ENCODE assay signal across 9 cellular contexts in the genomic region with DNA sequence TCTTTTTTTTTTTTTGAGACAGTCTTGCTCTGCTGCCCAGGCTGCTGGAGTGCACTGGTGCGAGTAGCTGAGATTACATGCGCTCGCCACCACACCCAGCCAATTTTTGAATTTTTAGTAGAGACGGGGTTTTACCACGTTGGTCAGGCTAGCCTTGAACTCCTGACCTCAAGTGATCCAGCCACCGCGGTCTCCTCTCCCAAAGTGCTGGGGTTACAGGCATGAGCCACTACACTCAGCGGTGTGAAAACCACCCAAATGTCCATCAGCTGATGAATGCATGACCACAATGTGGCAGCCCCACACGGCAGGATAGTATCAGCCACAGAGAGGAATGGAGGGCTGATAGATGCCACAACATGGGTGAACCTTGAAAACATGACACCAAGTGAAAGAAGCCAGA. TPM values are rescaled to one million over a fixed set of nuclear protein-coding genes. Genes with fewer than 3 reads are reported as not detected.
DNase-seq lines count a peak whose midpoint lies in the region; ATAC-seq and TF ChIP-seq lines count a peak whose summit lies in the region.
"Had no signal": no experiment of that assay in that cellular context is flagged by ENCODE, and none has a peak within 500 bp of the region (broad histone marks: within the 10 kb centered on the region; RNA-seq: fewer than 3 reads in every experiment).

No MANE protein-coding gene starts in this region.

- H3K36me3 Mint-ChIP-seq in activated CD8-positive, alpha-beta memory T cell treated with anti-CD3 and anti-CD28 coated beads, Interleukin-2, amount 10 ng/mL, durations not matched to agents 7 days and 5 days, result peaks cover 19% of the 10 kb centered on the region

- in situ Hi-C loops in brain microvascular endothelial cell (cut with HindIII; ENCODE audit: low pct_ligation_motif_present, low sequenced_read_pairs), result no loop called here

- H3K4me3 ChIP-seq in brain microvascular endothelial cell (ENCODE audit: low read depth, low read length), result no peak overlapping the region

- H3K27ac ChIP-seq in brain microvascular endothelial cell, result no peak overlapping the region

- H3K27ac Mint-ChIP-seq in activated CD8-positive, alpha-beta memory T cell treated with anti-CD3 and anti-CD28 coated beads, Interleukin-2, amount 10 ng/mL, durations not matched to agents 7 days and 5 days, result peak overlapping the region; percentile 73

- H3K4me3 Mint-ChIP-seq in activated CD8-positive, alpha-beta memory T cell treated with anti-CD3 and anti-CD28 coated beads, Interleukin-2, amount 10 ng/mL, durations not matched to agents 7 days and 5 days, result peak overlapping the region; percentile 85

- H3K9me3 Mint-ChIP-seq in activated CD8-positive, alpha-beta memory T cell treated with anti-CD3 and anti-CD28 coated beads, Interleukin-2, amount 10 ng/mL, durations not matched to agents 7 days and 5 days (ENCODE audit: low read depth), result no peaks in the 10 kb centered on the region

- peak; percentile 59 for DNase-seq in activated CD4-positive, alpha-beta T cell treated with anti-CD3 and anti-CD28 coated beads for 48 hours
- DNase-seq in activated CD4-positive, alpha-beta T cell treated with anti-CD3 and anti-CD28 coated beads, Interleukin-2, amount 50 U/mL, for 1 hour, result no peak
- peak; percentile 86 for DNase-seq in activated CD8-positive, alpha-beta memory T cell treated with anti-CD3 and anti-CD28 coated beads, Interleukin-2, amount 10 ng/mL, durations not matched to agents 7 days and 5 days
- DNase-seq in stimulated activated CD8-positive, alpha-beta memory T cell treated with anti-CD3 and anti-CD28 coated beads, Interleukin-4, amount 100 ng/mL, for 24 hours (ENCODE audit: low read depth), result peak; percentile 28
- DNase-seq in DMS79 (lab: John Stamatoyannopoulos, UW), result no peak
- no peak for DNase-seq in brain microvascular endothelial cell
- DNase-seq in mucosa of gallbladder (ENCODE audit: low spot score), result no peak
- DNase-seq: NCI-H2107 had no signal

- H3K27me3 Mint-ChIP-seq in activated CD8-positive, alpha-beta memory T cell treated with anti-CD3 and anti-CD28 coated beads, Interleukin-2, amount 10 ng/mL, durations not matched to agents 7 days and 5 days, result no peaks in the 10 kb centered on the region

- peaks cover 30% of the 10 kb centered on the region for H3K4me1 Mint-ChIP-seq in activated CD8-positive, alpha-beta memory T cell treated with anti-CD3 and anti-CD28 coated beads, Interleukin-2, amount 10 ng/mL, durations not matched to agents 7 days and 5 days

- peak; percentile 41 for ATAC-seq in HG03108 (IDR thresholded peaks at IDR 0.05; ENCODE audit: unreplicated experiment)
- ATAC-seq in activated CD8-positive, alpha-beta memory T cell treated with anti-CD3 and anti-CD28 coated beads, Interleukin-2, amount 10 ng/mL, durations not matched to agents 7 days and 5 days, result peak; percentile 18

- H3K36me3 ChIP-seq in brain microvascular endothelial cell (replicated peaks), result no peaks in the 10 kb centered on the region

- no peaks in the 10 kb centered on the region for H3K27me3 ChIP-seq in brain microvascular endothelial cell (replicated peaks)

- CTCF ChIA-PET in activated CD8-positive, alpha-beta memory T cell treated with anti-CD3 and anti-CD28 coated beads, Interleukin-2, amount 10 ng/mL, durations not matched to agents 7 days and 5 days (lab: Charles Lee), result interaction anchor here (0.8 to 6.5 kb wide), 8 partner anchors 9 to 134 kb away, joined by 3 to 34 read pairs (median 7); partner anchors contain the start of gene HASPIN

- TF ChIP-seq CTCF in brain microvascular endothelial cell (IDR thresholded peaks at IDR 0.05; ENCODE audit: low read depth, low read length, missing control alignments), result no peak

RNA-seq across cellular contexts. Expression of gene P2RX5, which starts 2.1 kb away (rescaled TPM):
- 10 to 100 TPM; 18.1 to 24.6 TPM for total RNA-seq in activated CD8-positive, alpha-beta memory T cell treated with anti-CD3 and anti-CD28 coated beads, Interleukin-2, amount 10 ng/mL, durations not matched to agents 7 days and 5 days
- 2.0 TPM for total RNA-seq in mucosa of gallbladder

RNA-seq across cellular contexts. Expression of gene EMC6, which starts 25.2 kb away (rescaled TPM):
- 10 to 100 TPM; 43.7 to 57.0 TPM for total RNA-seq in activated CD8-positive, alpha-beta memory T cell treated with anti-CD3 and anti-CD28 coated beads, Interleukin-2, amount 10 ng/mL, durations not matched to agents 7 days and 5 days
- 35.7 TPM for total RNA-seq in mucosa of gallbladder

RNA-seq across cellular contexts. Expression of gene TAX1BP3, which starts 25.5 kb away (rescaled TPM):
- total RNA-seq in activated CD8-positive, alpha-beta memory T cell treated with anti-CD3 and anti-CD28 coated beads, Interleukin-2, amount 10 ng/mL, durations not matched to agents 7 days and 5 days, result 10 to 100 TPM; 19.5 to 27.9 TPM
- total RNA-seq in mucosa of gallbladder, result 158 TPM

RNA-seq across cellular contexts. Expression of gene HASPIN, which starts 29.9 kb away (rescaled TPM):
- 10 to 100 TPM; 30.4 to 31.2 TPM for total RNA-seq in activated CD8-positive, alpha-beta memory T cell treated with anti-CD3 and anti-CD28 coated beads, Interleukin-2, amount 10 ng/mL, durations not matched to agents 7 days and 5 days
- 0.32 TPM for total RNA-seq in mucosa of gallbladder

RNA-seq across cellular contexts. Expression of gene CTNS, which starts 57.3 kb away (rescaled TPM):
- 10 to 100 TPM in 1 of 2 experiments, 1 to 10 TPM in 1; 9.7 to 20.6 TPM for total RNA-seq in activated CD8-positive, alpha-beta memory T cell treated with anti-CD3 and anti-CD28 coated beads, Interleukin-2, amount 10 ng/mL, durations not matched to agents 7 days and 5 days
- 13.4 TPM for total RNA-seq in mucosa of gallbladder

Comparison
In these comparisons a context has a peak if more than half of its experiments do, and no peak if none do; other contexts are left out.
1. DNase-seq: peak in activated CD4-positive, alpha-beta T cell treated with anti-CD3 and anti-CD28 coated beads for 48 hours (single experiment), activated CD8-positive, alpha-beta memory T cell treated with anti-CD3 and anti-CD28 coated beads, Interleukin-2, amount 10 ng/mL, durations not matched to agents 7 days and 5 days (single experiment) and stimulated activated CD8-positive, alpha-beta memory T cell treated with anti-CD3 and anti-CD28 coated beads, Interleukin-4, amount 100 ng/mL, for 24 hours (single experiment); none in activated CD4-positive, alpha-beta T cell treated with anti-CD3 and anti-CD28 coated beads, Interleukin-2, amount 50 U/mL, for 1 hour (single experiment), DMS79 (single experiment), brain microvascular endothelial cell (single experiment) and mucosa of gallbladder (single experiment).